In genomic region chr19:29245221-29245620, GRCh38 we compare ENCODE assay signal across 21 cellular contexts. TPM values are rescaled to one million over a fixed set of nuclear protein-coding genes. Genes with fewer than 3 reads are reported as not detected.
DNase-seq lines count a peak whose midpoint lies in the region; ATAC-seq and TF ChIP-seq lines count a peak whose summit lies in the region.
"Had no signal": no experiment of that assay in that cellular context is flagged by ENCODE, and none has a peak within 500 bp of the region (broad histone marks: within the 10 kb centered on the region; RNA-seq: fewer than 3 reads in every experiment).

No MANE protein-coding gene starts in this region.

- no peaks in the 10 kb centered on the region for H3K9me3 Mint-ChIP-seq in neural crest cell
- H3K9me3 Mint-ChIP-seq: activated CD4-positive, alpha-beta memory T cell treated with anti-CD3 and anti-CD28 coated beads, Interleukin-2, amount 10 ng/mL, durations not matched to agents 7 days and 5 days had no signal

- H3K27me3 Mint-ChIP-seq in neural crest cell (ENCODE audit: low read depth) = peaks cover 52% of the 10 kb centered on the region

- ATAC-seq in HG03025 (IDR thresholded peaks at IDR 0.05; ENCODE audit: low FRiP score, unreplicated experiment) = no peak
- ATAC-seq: body of pancreas; stimulated activated naive CD8-positive, alpha-beta T cell treated with anti-CD3 and anti-CD28 coated beads, Interleukin-15, Interleukin-2, amounts not matched to agents 100 U/mL and 50 U/mL, for 24 hours had no signal

- H3K4me1 Mint-ChIP-seq in neural crest cell = peaks cover 7% of the 10 kb centered on the region
- H3K4me1 Mint-ChIP-seq: activated CD4-positive, alpha-beta memory T cell treated with anti-CD3 and anti-CD28 coated beads, Interleukin-2, amount 10 ng/mL, durations not matched to agents 7 days and 5 days had no signal

- no peaks in the 10 kb centered on the region for H3K36me3 Mint-ChIP-seq in neural crest cell (ENCODE audit: low read depth)

- no peak for TF ChIP-seq CTCF in neural crest cell (conservative IDR thresholded peaks at IDR 0.05)

- peak; percentile 22 for DNase-seq in DMS79 treated with DMSO at 0.1 percent for 48 hours (lab: John Stamatoyannopoulos, UW)
- no peak for DNase-seq in DMS79 (lab: John Stamatoyannopoulos, UW)
- DNase-seq in NCI-H1092 treated with DMSO at 0.1 percent for 48 hours (lab: John Stamatoyannopoulos, UW) = peak; percentile 26
- peak; percentile 35 for DNase-seq in RPMI8226
- DNase-seq in neural crest cell (ENCODE audit: low read depth, low spot score) = no peak
- no peak for DNase-seq in DMS153 (lab: John Stamatoyannopoulos, UW)
- no peak for DNase-seq in T-helper 9 cell
- DNase-seq: 8988T; activated CD4-positive, alpha-beta memory T cell treated with anti-CD3 and anti-CD28 coated beads, Interleukin-2, amount 10 ng/mL, durations not matched to agents 7 days and 5 days; activated effector memory CD4-positive, alpha-beta T cell treated with anti-CD3 and anti-CD28 coated beads, Interleukin-2, amount 50 U/mL, for 16 hours; body of pancreas; esophagus squamous epithelium; mammary epithelial cell; occipital lobe; PC-9; SJCRH30; spleen; stimulated activated CD4-positive, alpha-beta T cell treated with anti-CD3 and anti-CD28 coated beads, Interleukin-4, amount 100 ng/mL, for 4 hours; stimulated activated naive CD8-positive, alpha-beta T cell treated with anti-CD3 and anti-CD28 coated beads, Interleukin-15, Interleukin-2, amounts not matched to agents 100 U/mL and 50 U/mL, for 24 hours; transverse colon had no signal

- no peak overlapping the region for H3K4me3 Mint-ChIP-seq in neural crest cell
- H3K4me3 Mint-ChIP-seq: activated CD4-positive, alpha-beta memory T cell treated with anti-CD3 and anti-CD28 coated beads, Interleukin-2, amount 10 ng/mL, durations not matched to agents 7 days and 5 days had no signal

- peak overlapping the region; percentile 37 for H3K27ac Mint-ChIP-seq in neural crest cell (ENCODE audit: unreplicated experiment)
- H3K27ac Mint-ChIP-seq: activated CD4-positive, alpha-beta memory T cell treated with anti-CD3 and anti-CD28 coated beads, Interleukin-2, amount 10 ng/mL, durations not matched to agents 7 days and 5 days had no signal

RNA-seq across cellular contexts. Expression of gene UQCRFS1, which starts 32.3 kb away (rescaled TPM):
- 34.8 and 36.1 TPM in 2 replicates for total RNA-seq in neural crest cell

Comparison
In these comparisons a context has a peak if more than half of its experiments do, and no peak if none do; other contexts are left out.
1. DNase-seq: peak in DMS79 treated with DMSO at 0.1 percent for 48 hours (single experiment), NCI-H1092 treated with DMSO at 0.1 percent for 48 hours (single experiment) and RPMI8226 (single experiment); none in DMS79 (single experiment), neural crest cell (single experiment), DMS153 (single experiment) and T-helper 9 cell (single experiment).